In the genomic region with DNA sequence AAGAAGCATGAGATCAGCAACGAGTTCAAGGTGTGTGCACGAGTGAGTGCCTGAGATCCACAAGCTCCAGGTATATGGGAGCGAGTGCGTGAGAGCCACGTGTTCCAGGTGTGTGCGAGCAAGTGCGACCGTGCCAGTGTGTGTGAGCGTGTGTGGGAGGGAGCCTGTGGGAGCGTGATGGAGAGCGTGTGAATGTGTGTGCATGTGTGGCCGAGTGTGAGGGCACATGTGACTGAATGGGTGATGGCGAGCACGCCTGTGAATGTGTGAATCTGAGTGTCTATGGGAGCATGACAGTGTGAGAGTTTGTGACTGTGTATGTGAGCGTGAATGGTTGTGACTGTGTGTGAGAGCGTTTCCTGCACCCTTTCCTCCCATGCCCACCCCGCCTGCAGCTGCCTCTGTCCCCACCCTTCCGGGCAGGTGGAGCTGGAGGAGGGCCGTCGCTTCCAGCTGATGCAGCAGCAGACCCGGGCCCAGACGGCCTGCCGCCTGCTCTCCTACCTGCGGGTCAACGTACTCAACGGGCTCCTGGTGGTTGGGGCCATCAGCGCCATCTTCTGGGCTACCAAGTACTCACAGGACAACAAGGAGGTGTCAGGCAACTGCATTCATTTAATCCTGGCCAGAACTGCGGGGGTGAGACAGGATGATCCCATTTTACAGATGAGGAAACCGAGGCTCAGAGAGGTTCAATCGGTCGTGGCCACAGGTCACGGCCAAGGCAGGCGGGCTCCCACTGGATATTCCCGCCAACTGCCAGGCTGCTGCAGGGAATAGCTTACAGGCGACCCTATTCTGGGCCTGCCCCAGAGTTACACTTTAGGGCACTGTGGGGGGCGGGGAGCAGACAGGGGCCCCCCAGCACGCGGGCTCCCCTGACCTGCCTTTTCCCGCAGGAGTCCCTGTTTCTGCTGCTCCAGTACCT, we compare ENCODE assay signal across 9 cellular contexts. TPM values are rescaled to one million over a fixed set of nuclear protein-coding genes. Genes with fewer than 3 reads are reported as not detected.
DNase-seq lines count a peak whose midpoint lies in the region; ATAC-seq, FAIRE-seq and TF ChIP-seq lines count a peak whose summit lies in the region.
"Had no signal": no experiment of that assay in that cellular context is flagged by ENCODE, and none has a peak within 500 bp of the region (broad histone marks: within the 10 kb centered on the region; RNA-seq: fewer than 3 reads in every experiment).

No MANE protein-coding gene starts in this region.

- H2AFZ ChIP-seq in astrocyte (ENCODE audit: low read depth, low read length) = no peak overlapping the region

- DNase-seq in DMS53 treated with DMSO at 0.1 percent for 48 hours (lab: John Stamatoyannopoulos, UW; ENCODE audit: unreplicated experiment) = peak; percentile 72
- no peak for DNase-seq in LNCaP clone FGC (ENCODE audit: low read depth)
- peak; percentile 62 to 72 (median 71) for DNase-seq in T-helper 17 cell
- DNase-seq in astrocyte (ENCODE audit: low read depth) = no peak
- peak; percentile 75 to 88 for DNase-seq in left lung
- DNase-seq in stimulated activated naive CD8-positive, alpha-beta T cell treated with anti-CD3 and anti-CD28 coated beads, Interleukin-15, amount 100 ng/mL, for 72 hours = peak; percentile 72 to 80
- DNase-seq in testis = no peak
- DNase-seq in NCI-H187 treated with DMSO at 0.1 percent for 48 hours (lab: John Stamatoyannopoulos, UW) = no peak

- intact Hi-C loops in left lung (cut with DNase I) = no loop called here
- intact Hi-C loops in testis (cut with DNase I; ENCODE audit: low total_unique reads) = no loop called here

- no peaks in the 10 kb centered on the region for H3K9me3 Mint-ChIP-seq in astrocyte (ENCODE audit: unreplicated experiment)
- no peaks in the 10 kb centered on the region for H3K9me3 Mint-ChIP-seq in stimulated activated naive CD8-positive, alpha-beta T cell treated with anti-CD3 and anti-CD28 coated beads, Interleukin-15, amount 100 ng/mL, for 72 hours

- no peak for TF ChIP-seq POLR2A in testis (IDR thresholded peaks at IDR 0.05)

- TF ChIP-seq CTCF in LNCaP clone FGC (IDR thresholded peaks at IDR 0.05; ENCODE audit: control insufficient read depth, extremely low read depth, insufficient read depth) (peak; percentile 53), astrocyte (IDR thresholded peaks at IDR 0.05; ENCODE audit: insufficient read depth, low read depth, low read length) (peak; percentile 26), left lung (IDR thresholded peaks at IDR 0.05) (peak; percentile 37 to 66), testis (IDR thresholded peaks at IDR 0.05) (peak in 1 of 3 experiments; percentile 14)

- H3K27ac Mint-ChIP-seq in T-helper 17 cell (peak overlapping the region; percentile 98), astrocyte (ENCODE audit: unreplicated experiment) (no peak overlapping the region)
- H3K27ac Mint-ChIP-seq in stimulated activated naive CD8-positive, alpha-beta T cell treated with anti-CD3 and anti-CD28 coated beads, Interleukin-15, amount 100 ng/mL, for 72 hours = peak overlapping the region in 1 of 2 donors; percentile 3

- H3K4me1 ChIP-seq in astrocyte (ENCODE audit: insufficient read depth, low read length) (no peaks in the 10 kb centered on the region), left lung (peaks cover 12 to 90% of the 10 kb centered on the region in 2 donors), testis (peaks cover under 1% of the 10 kb centered on the region)

- H3K9me3 ChIP-seq in T-helper 17 cell (ENCODE audit: control insufficient read depth, low read length, poor library complexity, severe bottlenecking) = no peaks in the 10 kb centered on the region
- H3K9me3 ChIP-seq in astrocyte (ENCODE audit: insufficient read depth, low read depth, low read length) = no peaks in the 10 kb centered on the region
- H3K9me3 ChIP-seq in left lung = no peaks in the 10 kb centered on the region
- no peaks in the 10 kb centered on the region for H3K9me3 ChIP-seq in testis

- H3K27me3 Mint-ChIP-seq in T-helper 17 cell (no peaks in the 10 kb centered on the region), astrocyte (ENCODE audit: low read depth, unreplicated experiment) (peaks cover 22% of the 10 kb centered on the region)
- H3K27me3 Mint-ChIP-seq in stimulated activated naive CD8-positive, alpha-beta T cell treated with anti-CD3 and anti-CD28 coated beads, Interleukin-15, amount 100 ng/mL, for 72 hours = no peaks in the 10 kb centered on the region

- H3K79me2 ChIP-seq in astrocyte (ENCODE audit: insufficient read depth, low read length) = no peaks in the 10 kb centered on the region

- no peaks in the 10 kb centered on the region for H4K20me1 ChIP-seq in astrocyte (ENCODE audit: insufficient read depth, low read length)

- H3K9ac ChIP-seq in astrocyte (ENCODE audit: low read length) = no peak overlapping the region

- H3K4me3 Mint-ChIP-seq in T-helper 17 cell (peak overlapping the region; percentile 99), astrocyte (ENCODE audit: unreplicated experiment) (no peak overlapping the region)
- peak overlapping the region; percentile 90 to 95 for H3K4me3 Mint-ChIP-seq in stimulated activated naive CD8-positive, alpha-beta T cell treated with anti-CD3 and anti-CD28 coated beads, Interleukin-15, amount 100 ng/mL, for 72 hours

- FAIRE-seq in astrocyte (lab: Jason Lieb, UNC) = no peak

- no peaks in the 10 kb centered on the region for H3K36me3 ChIP-seq in astrocyte (ENCODE audit: insufficient read depth, low read length)
- peaks cover 0 to 18% of the 10 kb centered on the region in 2 donors for H3K36me3 ChIP-seq in left lung
- H3K36me3 ChIP-seq in testis (ENCODE audit: low read depth, missing control alignments) = no peaks in the 10 kb centered on the region

- ATAC-seq in T-helper 17 cell (peak; percentile 43), left lung (peak; percentile 19)
- peak; percentile 4 for ATAC-seq in stimulated activated naive CD8-positive, alpha-beta T cell treated with anti-CD3 and anti-CD28 coated beads, Interleukin-15, amount 100 ng/mL, for 72 hours

- 78 to 79% methylated on average over 20 to 39 of the region's 39 CpGs for WGBS in testis, 2 donors

- H3K36me3 Mint-ChIP-seq in T-helper 17 cell (ENCODE audit: low read depth) (peaks cover 11% of the 10 kb centered on the region), astrocyte (ENCODE audit: low read depth, unreplicated experiment) (no peaks in the 10 kb centered on the region)

- H3K4me1 Mint-ChIP-seq in T-helper 17 cell (peaks cover 65% of the 10 kb centered on the region), astrocyte (ENCODE audit: low read depth, unreplicated experiment) (no peaks in the 10 kb centered on the region)
- peaks cover 87% of the 10 kb centered on the region for H3K4me1 Mint-ChIP-seq in stimulated activated naive CD8-positive, alpha-beta T cell treated with anti-CD3 and anti-CD28 coated beads, Interleukin-15, amount 100 ng/mL, for 72 hours

- no peak overlapping the region for H3K4me2 ChIP-seq in astrocyte (ENCODE audit: low read length)

- peaks cover 9% of the 10 kb centered on the region for H3K27me3 ChIP-seq in astrocyte (ENCODE audit: insufficient read depth, low read length)
- H3K27me3 ChIP-seq in left lung = peaks cover 0 to 12% of the 10 kb centered on the region in 2 donors
- no peaks in the 10 kb centered on the region for H3K27me3 ChIP-seq in testis

- H3K4me3 ChIP-seq in LNCaP clone FGC (ENCODE audit: low read depth, low read length) = no peak overlapping the region
- H3K4me3 ChIP-seq in astrocyte (ENCODE audit: insufficient read depth, low read depth, low read length) = no peak overlapping the region
- no peak overlapping the region for H3K4me3 ChIP-seq in left lung
- no peak overlapping the region for H3K4me3 ChIP-seq in testis

- H3K27ac ChIP-seq in astrocyte (ENCODE audit: low read depth, low read length) (no peak overlapping the region), left lung (no peak overlapping the region), testis (no peak overlapping the region)

RNA-seq across cellular contexts. Expression of a gene that starts 3.7 kb away (rescaled TPM):
- total RNA-seq in T-helper 17 cell (100 to 1,000 TPM; 352 to 481 TPM), astrocyte (0.27 and 0.38 TPM in 2 replicates), left lung (10 to 100 TPM; 14.7 to 37.3 TPM), testis (1 to 10 TPM; 3.5 to 9.3 TPM)
- polyA plus RNA-seq in testis (ENCODE audit: insufficient read depth, low read depth, low replicate concordance) = 5.6 TPM

RNA-seq across cellular contexts. Expression of a gene that starts 5.7 kb away (rescaled TPM):
- total RNA-seq in T-helper 17 cell (100 to 1,000 TPM; 609 to 822 TPM), astrocyte (54.8 and 61.7 TPM in 2 replicates), left lung (100 to 1,000 TPM; 149 to 152 TPM), testis (10 to 100 TPM; 18.0 to 20.3 TPM)
- polyA plus RNA-seq in testis (ENCODE audit: insufficient read depth, low read depth, low replicate concordance) = 10.8 TPM

RNA-seq across cellular contexts. Expression of a gene that starts 11.9 kb away (rescaled TPM):
- total RNA-seq in T-helper 17 cell (not detected), astrocyte (not detected in 2 replicates), left lung (not detected), testis (1 to 10 TPM; 1.1 to 1.3 TPM)
- polyA plus RNA-seq in testis (ENCODE audit: insufficient read depth, low read depth, low replicate concordance) = not detected
- total RNA-seq: T-helper 1 cell treated with Interleukin-12 subunit alpha and Interleukin-12 subunit beta and Interleukin-4 antibody, amounts not matched to agents 30 ng/mL and 1 ng/mL, for 36 hours had no signal

RNA-seq across cellular contexts. Expression of a gene that starts 34.1 kb away (rescaled TPM):
- 10 to 100 TPM; 49.5 to 68.1 TPM for total RNA-seq in T-helper 17 cell
- 75.0 and 82.2 TPM in 2 replicates for total RNA-seq in astrocyte
- 100 to 1,000 TPM; 192 to 227 TPM for total RNA-seq in left lung
- 10 to 100 TPM; 68.7 to 70.6 TPM for total RNA-seq in testis
- 63.7 TPM for polyA plus RNA-seq in testis (ENCODE audit: insufficient read depth, low read depth, low replicate concordance)

RNA-seq across cellular contexts. Expression of a gene that starts 52.6 kb away (rescaled TPM):
- total RNA-seq in T-helper 17 cell (1 to 10 TPM in 1 of 2 donors, under 1 TPM in 1; 0.42 to 1.2 TPM), astrocyte (5.2 and 7.5 TPM in 2 replicates), left lung (10 to 100 TPM; 24.0 to 33.0 TPM), testis (1 to 10 TPM; 3.9 to 4.8 TPM)
- polyA plus RNA-seq in testis (ENCODE audit: insufficient read depth, low read depth, low replicate concordance) = 5.7 TPM

Comparison
In these comparisons a context has a peak if more than half of its experiments do, and no peak if none do; other contexts are left out.
1. DNase-seq: peak in DMS53 treated with DMSO at 0.1 percent for 48 hours (single experiment), T-helper 17 cell (3 of 3), left lung (2 of 2) and stimulated activated naive CD8-positive, alpha-beta T cell treated with anti-CD3 and anti-CD28 coated beads, Interleukin-15, amount 100 ng/mL, for 72 hours (2 of 2); none in LNCaP clone FGC (single experiment), astrocyte (single experiment), testis (single experiment) and NCI-H187 treated with DMSO at 0.1 percent for 48 hours (single experiment).
2. RNA of a gene that starts 3.7 kb away (total RNA-seq): 352 to 481 TPM in T-helper 17 cell; 14.7 to 37.3 TPM in left lung, 3.5 to 9.3 TPM in testis and 0.27 to 0.38 TPM in astrocyte; every median in the first group is over 4 times any median in the second.
3. Peak in every context shown above with its lines, with median percentiles within 50 percentile points of each other: ATAC-seq.